ENCODE assay signal across 8 cellular contexts in the genomic region with DNA sequence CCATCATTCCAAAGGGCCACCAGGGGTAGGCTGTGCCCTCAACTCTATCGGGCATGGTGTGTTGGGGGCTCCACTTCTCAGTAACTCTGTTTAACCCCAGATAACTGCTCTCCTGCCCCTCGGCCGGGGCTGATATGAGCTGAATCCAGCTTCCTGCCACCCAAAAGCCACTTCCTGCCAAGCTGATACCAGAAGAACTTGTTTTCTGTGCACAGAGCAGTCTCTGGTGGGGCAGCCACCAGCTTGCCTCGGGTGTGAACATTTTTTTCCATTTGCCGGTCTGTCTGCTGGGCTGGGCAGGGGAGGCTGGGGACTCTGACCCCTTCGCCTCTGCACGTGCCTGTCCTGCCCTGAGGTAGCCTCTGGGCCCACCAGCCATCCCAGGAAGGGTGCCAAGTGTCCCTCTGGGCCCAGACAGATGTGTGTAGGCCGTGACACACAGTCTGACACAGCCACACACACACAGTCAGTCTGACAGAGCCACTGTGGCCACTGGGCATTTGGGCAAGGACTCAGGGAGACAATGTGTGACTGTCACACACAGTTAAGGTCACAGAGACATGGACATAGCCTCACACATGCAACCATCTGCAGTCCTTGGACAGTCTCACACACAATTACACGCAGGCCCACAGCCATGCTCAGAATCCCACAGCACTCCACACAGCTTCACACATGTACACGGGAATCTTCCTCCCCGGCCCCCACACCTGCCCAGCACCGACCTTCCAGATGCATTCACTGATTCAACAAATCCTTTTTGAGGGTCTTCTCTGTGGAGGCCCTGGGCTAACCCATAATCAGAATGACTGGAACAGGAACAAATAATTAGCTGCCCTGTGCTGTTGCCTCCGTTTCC. TPM values are rescaled to one million over a fixed set of nuclear protein-coding genes. Genes with fewer than 3 reads are reported as not detected.
DNase-seq lines count a peak whose midpoint lies in the region; ATAC-seq, FAIRE-seq and TF ChIP-seq lines count a peak whose summit lies in the region.

No MANE protein-coding gene starts in this region.

- POLR2A ChIA-PET in activated B cell treated with CpG ODN at 0.5 μM for 24 hours (lab: Charles Lee) = interaction anchor here (0.6 to 1.6 kb wide), 2 partner anchors 13 to 112 kb away, joined by 8 to 9 read pairs; no protein-coding TSS in a partner anchor

- H3K36me3 Mint-ChIP-seq in activated B cell treated with CpG ODN at 0.5 μM for 24 hours (ENCODE audit: low read depth) = peaks cover 3% of the 10 kb centered on the region

- DNase-seq in GM19239 (ENCODE audit: insufficient read length, low spot score) = no peak
- DNase-seq in activated B cell treated with CpG ODN at 0.5 μM for 24 hours = peak; percentile 25
- DNase-seq in central memory CD4-positive, alpha-beta T cell = peak; percentile 73
- peak; percentile 50 for DNase-seq in stimulated activated CD4-positive, alpha-beta T cell treated with anti-CD3 and anti-CD28 coated beads, Interleukin-4, amount 100 ng/mL, for 1 hour
- DNase-seq in NCI-H1436 (lab: John Stamatoyannopoulos, UW) = no peak
- DNase-seq in HPDE6-E6E7 (ENCODE audit: extremely low spot score) = no peak

- FAIRE-seq in GM19239 (lab: Jason Lieb, UNC) = peak; percentile 79

- no peaks in the 10 kb centered on the region for H3K27me3 Mint-ChIP-seq in activated B cell treated with CpG ODN at 0.5 μM for 24 hours

- H3K9me3 Mint-ChIP-seq in activated B cell treated with CpG ODN at 0.5 μM for 24 hours = no peaks in the 10 kb centered on the region

- H3K4me1 Mint-ChIP-seq in activated B cell treated with CpG ODN at 0.5 μM for 24 hours = peaks cover 47% of the 10 kb centered on the region

- CTCF ChIA-PET in activated B cell treated with CpG ODN at 0.5 μM for 24 hours (lab: Charles Lee) = interaction anchor here (1.7 to 2.3 kb wide), 2 partner anchors 18 to 113 kb away, joined by 9 to 10 read pairs; no protein-coding TSS in a partner anchor

- ATAC-seq in activated B cell treated with CpG ODN at 0.5 μM for 24 hours (ENCODE audit: low read depth) (peak; percentile 23), GM18870 (IDR thresholded peaks at IDR 0.05; ENCODE audit: unreplicated experiment) (no peak), HG03135 (IDR thresholded peaks at IDR 0.05; ENCODE audit: unreplicated experiment) (no peak)

- no peak for TF ChIP-seq CTCF in activated B cell treated with CpG ODN at 0.5 μM for 24 hours (IDR thresholded peaks at IDR 0.05)

- peak overlapping the region; percentile 82 for H3K27ac Mint-ChIP-seq in activated B cell treated with CpG ODN at 0.5 μM for 24 hours

- H3K4me3 Mint-ChIP-seq in activated B cell treated with CpG ODN at 0.5 μM for 24 hours = peak overlapping the region; percentile 49

- intact Hi-C loops in activated B cell treated with CpG ODN at 0.5 μM for 24 hours (cut with micrococcal nuclease) = loop anchor here (2.0 to 5.0 kb wide), 3 partner anchors 15 to 333 kb away; a partner anchor contains a TSS

RNA-seq across cellular contexts. Expression of a gene that starts 45.1 kb away (rescaled TPM):
- total RNA-seq in activated B cell treated with CpG ODN at 0.5 μM for 24 hours = 4.3 and 4.7 TPM in 2 replicates

Comparison
In these comparisons a context has a peak if more than half of its experiments do, and no peak if none do; other contexts are left out.
1. DNase-seq: peak in activated B cell treated with CpG ODN at 0.5 μM for 24 hours (single experiment), central memory CD4-positive, alpha-beta T cell (single experiment) and stimulated activated CD4-positive, alpha-beta T cell treated with anti-CD3 and anti-CD28 coated beads, Interleukin-4, amount 100 ng/mL, for 1 hour (single experiment); none in GM19239 (single experiment), NCI-H1436 (single experiment) and HPDE6-E6E7 (single experiment).